In genomic region chr2:162328424-162329157, GRCh38 we compare ENCODE assay signal across 15 cellular contexts. TPM values are rescaled to one million over a fixed set of nuclear protein-coding genes. Genes with fewer than 3 reads are reported as not detected.
DNase-seq lines count a peak whose midpoint lies in the region; ATAC-seq and TF ChIP-seq lines count a peak whose summit lies in the region.
"Had no signal": no experiment of that assay in that cellular context is flagged by ENCODE, and none has a peak within 500 bp of the region (broad histone marks: within the 10 kb centered on the region; RNA-seq: fewer than 3 reads in every experiment).

No MANE protein-coding gene starts in this region.

- no peak overlapping the region for H3K4ac ChIP-seq in H9 (ENCODE audit: low read depth, low read length)

- H4K20me1 ChIP-seq in H9 (ENCODE audit: control insufficient read depth, insufficient read depth, insufficient read length): no peaks in the 10 kb centered on the region

- peak; percentile 50 to 61 for ATAC-seq in activated T-cell treated with anti-CD3 and anti-CD28 coated beads, Interleukin-2, amount 50 U/mL, for 72 hours (replicated peaks in 1 of 2)
- ATAC-seq in GM21825 (IDR thresholded peaks at IDR 0.05; ENCODE audit: unreplicated experiment) (peak; percentile 67), HG03342 (IDR thresholded peaks at IDR 0.05; ENCODE audit: unreplicated experiment) (peak; percentile 54), esophagus mucosa (no peak)
- ATAC-seq in stimulated activated naive CD8-positive, alpha-beta T cell treated with anti-CD3 and anti-CD28 coated beads, Interleukin-15, Interleukin-2, amounts not matched to agents 100 U/mL and 50 U/mL, for 24 hours: peak; percentile 69
- ATAC-seq: activated naive CD4-positive, alpha-beta T cell treated with anti-CD3 and anti-CD28 coated beads, Interleukin-2, amount 50 U/mL, for 72 hours; K562 had no signal

- no peak overlapping the region for H3K9ac ChIP-seq in H9 (ENCODE audit: extremely low read depth, insufficient read length, low read length)

- H4K91ac ChIP-seq in H9 (ENCODE audit: insufficient read length, low read depth, low read length): no peak overlapping the region

- H4K8ac ChIP-seq in H9 (replicated peaks; ENCODE audit: insufficient read length, low read depth, low read length): no peak overlapping the region

- no peak overlapping the region for H3K23ac ChIP-seq in H9 (ENCODE audit: insufficient read length, low read depth, low read length)

- no peak overlapping the region for H3T11ph ChIP-seq in H9 (ENCODE audit: low read length)

- no peak overlapping the region for H3K27ac Mint-ChIP-seq in activated T-cell treated with anti-CD3 and anti-CD28 coated beads, Interleukin-2, amount 50 U/mL, for 72 hours
- H3K27ac Mint-ChIP-seq in H9: no peak overlapping the region; a peak in 1 of 7 replicates
- H3K27ac Mint-ChIP-seq: activated naive CD4-positive, alpha-beta T cell treated with anti-CD3 and anti-CD28 coated beads, Interleukin-2, amount 50 U/mL, for 72 hours had no signal

- no peak overlapping the region for H3K4me2 ChIP-seq in H9 (ENCODE audit: insufficient read depth, insufficient read length, low read length)

- H2BK15ac ChIP-seq in H9 (ENCODE audit: low read depth, low read length): no peak overlapping the region

- no peak overlapping the region for H3K27ac ChIP-seq in H9 (ENCODE audit: insufficient read length, low read depth, low read length)
- H3K27ac ChIP-seq: coronary artery, testis had no signal

- H2BK12ac ChIP-seq in H9 (ENCODE audit: insufficient read length, low read depth, low read length): no peak overlapping the region

- TF ChIP-seq CTCF in H9 (conservative IDR thresholded peaks at IDR 0.05): no peak

- H3K14ac ChIP-seq in H9 (ENCODE audit: insufficient read depth, low read length): no peak overlapping the region

- H4K5ac ChIP-seq in H9 (ENCODE audit: insufficient read length, low read depth, low read length): no peak overlapping the region

- H3K18ac ChIP-seq in H9 (ENCODE audit: insufficient read length, low read depth, low read length): no peak overlapping the region

- H3K23me2 ChIP-seq in H9 (ENCODE audit: insufficient read length, low read depth, low read length, poor library complexity, severe bottlenecking): no peaks in the 10 kb centered on the region

- H2BK5ac ChIP-seq in H9 (ENCODE audit: insufficient read length, low read length): no peak overlapping the region

- no peak overlapping the region for H3K56ac ChIP-seq in H9 (ENCODE audit: insufficient read length, low read depth, low read length)

- no peak for DNase-seq in activated T-cell treated with anti-CD3 and anti-CD28 coated beads, Interleukin-2, amount 50 U/mL, for 72 hours
- no peak for DNase-seq in activated T-cell treated with anti-CD3 and anti-CD28 coated beads, Interleukin-2, amount 50 U/mL, for 48 hours
- DNase-seq in stimulated activated naive CD8-positive, alpha-beta T cell treated with anti-CD3 and anti-CD28 coated beads, Interleukin-15, Interleukin-2, amounts not matched to agents 100 U/mL and 50 U/mL, for 24 hours: no peak
- DNase-seq in DMS 273 treated with DMSO at 0.1 percent for 48 hours (lab: John Stamatoyannopoulos, UW): no peak
- no peak for DNase-seq in H9
- DNase-seq: activated CD4-positive, alpha-beta T cell treated with anti-CD3 and anti-CD28 coated beads for 4 hours; Right ventricle myocardium superior; stimulated activated CD4-positive, alpha-beta T cell treated with anti-CD3 and anti-CD28 coated beads, Interleukin-1b, Interleukin-23, amount 100 ng/mL, for 48 hours; testis had no signal

- H3K27me3 Mint-ChIP-seq in activated T-cell treated with anti-CD3 and anti-CD28 coated beads, Interleukin-2, amount 50 U/mL, for 72 hours (ENCODE audit: low read depth): no peaks in the 10 kb centered on the region
- no peaks in the 10 kb centered on the region for H3K27me3 Mint-ChIP-seq in H9 (ENCODE audit: low read depth)

- H2AK5ac ChIP-seq in H9 (ENCODE audit: insufficient read length, low read length): no peak overlapping the region

- no peaks in the 10 kb centered on the region for H3K36me3 Mint-ChIP-seq in activated T-cell treated with anti-CD3 and anti-CD28 coated beads, Interleukin-2, amount 50 U/mL, for 72 hours (ENCODE audit: insufficient read depth in 2 of 2)
- peaks cover 0 to 5% (median 0%) of the 10 kb centered on the region in 3 experiments; a peak in 2 of 7 replicates for H3K36me3 Mint-ChIP-seq in H9 (ENCODE audit: insufficient read depth in 1 of 3, low read depth in 3 of 3)
- H3K36me3 Mint-ChIP-seq: activated naive CD4-positive, alpha-beta T cell treated with anti-CD3 and anti-CD28 coated beads, Interleukin-2, amount 50 U/mL, for 72 hours had no signal

- H3K4me1 ChIP-seq in H9 (ENCODE audit: insufficient read depth, low read length): no peaks in the 10 kb centered on the region; the same call in 1 of the 2 replicates
- H3K4me1 ChIP-seq: testis had no signal

- H3K9me3 Mint-ChIP-seq in activated T-cell treated with anti-CD3 and anti-CD28 coated beads, Interleukin-2, amount 50 U/mL, for 72 hours: no peaks in the 10 kb centered on the region
- H3K9me3 Mint-ChIP-seq in H9: peaks cover 2 to 7% of the 10 kb centered on the region in 2 experiments; a peak in 3 of 5 replicates
- H3K9me3 Mint-ChIP-seq: activated naive CD4-positive, alpha-beta T cell treated with anti-CD3 and anti-CD28 coated beads, Interleukin-2, amount 50 U/mL, for 72 hours had no signal

- WGBS in H9 (ENCODE audit: extremely low coverage, insufficient read length, low lambda C conversion rate): no CpG with 5 or more reads among the region's 12 CpGs

- no peaks in the 10 kb centered on the region for H3K79me1 ChIP-seq in H9 (ENCODE audit: insufficient read depth, low read depth, low read length, poor library complexity, severe bottlenecking)

- H2AFZ ChIP-seq in H9 (ENCODE audit: low read length): no peak overlapping the region

- peak overlapping the region in 1 of 2 donors; percentile 13 for H3K4me3 Mint-ChIP-seq in activated T-cell treated with anti-CD3 and anti-CD28 coated beads, Interleukin-2, amount 50 U/mL, for 72 hours
- no peak overlapping the region for H3K4me3 Mint-ChIP-seq in H9

- H3K9me3 ChIP-seq in H9 (ENCODE audit: control insufficient read depth, low read depth, low read length): no peaks in the 10 kb centered on the region
- H3K9me3 ChIP-seq: testis had no signal

- no peak overlapping the region for H2BK20ac ChIP-seq in H9 (ENCODE audit: low read depth, low read length, poor library complexity, severe bottlenecking)

- H3K4me1 Mint-ChIP-seq in activated T-cell treated with anti-CD3 and anti-CD28 coated beads, Interleukin-2, amount 50 U/mL, for 72 hours (ENCODE audit: low read depth): no peaks in the 10 kb centered on the region
- peaks cover 5% of the 10 kb centered on the region in 2 experiments for H3K4me1 Mint-ChIP-seq in H9

- no peaks in the 10 kb centered on the region for H3K79me2 ChIP-seq in H9 (ENCODE audit: insufficient read depth, low read length)

- no peaks in the 10 kb centered on the region for H3K27me3 ChIP-seq in H9 (ENCODE audit: insufficient read depth, low read length)
- H3K27me3 ChIP-seq: testis had no signal

- H2BK120ac ChIP-seq in H9 (ENCODE audit: low read depth, low read length, poor library complexity, severe bottlenecking): no peak overlapping the region

RNA-seq across cellular contexts. Expression of gene IFIH1, which starts 10.1 kb away (rescaled TPM):
- total RNA-seq in activated T-cell treated with anti-CD3 and anti-CD28 coated beads, Interleukin-2, amount 50 U/mL, for 72 hours: 10 to 100 TPM; 37.8 to 62.7 TPM
- 10.3 TPM for total RNA-seq in esophagus mucosa
- total RNA-seq in H9 (2021): 0.81 and 1.1 TPM in 2 replicates

RNA-seq across cellular contexts. Expression of gene GCA, which starts 15.3 kb away (rescaled TPM):
- total RNA-seq in activated T-cell treated with anti-CD3 and anti-CD28 coated beads, Interleukin-2, amount 50 U/mL, for 72 hours: 10 to 100 TPM; 18.7 to 22.2 TPM
- total RNA-seq in esophagus mucosa (7.1 TPM), H9 (2021) (31.0 and 32.9 TPM in 2 replicates)
